Comparison of ENCODE assay signal across 20 cellular contexts in the genomic region with DNA sequence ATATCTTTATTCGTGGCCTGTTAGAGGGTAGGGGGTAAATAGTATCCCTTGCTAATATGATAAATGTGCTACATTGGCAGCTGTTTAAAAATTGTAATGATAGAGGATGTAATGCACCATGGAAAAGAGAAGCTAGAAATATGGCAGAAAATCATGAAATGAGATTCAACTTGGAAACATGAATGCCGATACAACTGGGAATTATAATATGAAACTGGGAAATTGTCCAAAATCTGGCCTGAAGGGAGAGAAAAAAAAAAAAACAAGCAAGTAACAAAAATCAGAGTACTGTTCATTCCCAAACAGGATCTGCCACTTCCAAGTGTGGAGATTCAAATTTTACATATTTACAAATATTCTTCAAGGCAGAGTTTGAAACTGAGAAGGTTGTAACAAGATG.
"Had no signal": no experiment of that assay in that cellular context is flagged by ENCODE, and none has a peak within 500 bp of the region (broad histone marks: within the 10 kb centered on the region; RNA-seq: fewer than 3 reads in every experiment).

No MANE protein-coding gene starts in this region.

- H3K27ac ChIP-seq: body of pancreas, coronary artery, pancreas, psoas muscle, VCaP had no signal

- H3K9me3 ChIP-seq: body of pancreas, pancreas, psoas muscle, SK-N-SH, tibial artery had no signal

- ATAC-seq: activated CD4-positive, CD25-positive, alpha-beta regulatory T cell treated with anti-CD3 and anti-CD28 coated beads, Interleukin-2, amount 50 U/mL, for 24 hours; activated CD8-positive, alpha-beta memory T cell treated with anti-CD3 and anti-CD28 coated beads, Interleukin-2, amount 10 ng/mL, durations not matched to agents 7 days and 5 days; body of pancreas; left lobe of liver; natural killer cell treated with Interleukin-12 subunit alpha and Interleukin-12 subunit beta and Interleukin-15 and Interleukin-18, amount 100 ng/mL, for 72 hours; pancreas; right cardiac atrium had no signal

- H3K36me3 ChIP-seq: pancreas, tibial artery had no signal

- H3K27me3 ChIP-seq: body of pancreas, pancreas, tibial artery had no signal

- H3K4me1 ChIP-seq: pancreas, psoas muscle had no signal

- DNase-seq: activated CD4-positive, alpha-beta memory T cell treated with anti-CD3 and anti-CD28 coated beads, Interleukin-2, amount 10 ng/mL, durations not matched to agents 7 days and 5 days; activated CD4-positive, alpha-beta T cell treated with anti-CD3 and anti-CD28 coated beads, Interleukin-2, amount 10 ng/mL, durations not matched to agents 24 days and 14 days; activated CD8-positive, alpha-beta memory T cell treated with anti-CD3 and anti-CD28 coated beads, Interleukin-2, amount 10 ng/mL, durations not matched to agents 7 days and 5 days; activated effector memory CD4-positive, alpha-beta T cell treated with anti-CD3 and anti-CD28 coated beads, Interleukin-2, amount 50 U/mL, for 16 hours; activated naive CD4-positive, alpha-beta T cell treated with anti-CD3 and anti-CD28 coated beads, Interleukin-2, amount 10 ng/mL, durations not matched to agents 7 days and 5 days; activated T-cell treated with anti-CD3 and anti-CD28 coated beads for 4 hours; body of pancreas; endodermal cell; kidney; pancreas; psoas muscle; right cardiac atrium; stimulated activated CD4-positive, alpha-beta T cell treated with anti-CD3 and anti-CD28 coated beads, Interleukin-12 subunit alpha, Interleukin-12 subunit beta, amount 100 ng/mL, for 4 hours had no signal

- H3K4me3 ChIP-seq: body of pancreas, coronary artery, pancreas, psoas muscle, tibial artery had no signal
